Comparison of ENCODE assay signal across 7 cellular contexts in genomic region chr19:46860125-46860845, GRCh38. TPM values are rescaled to one million over a fixed set of nuclear protein-coding genes. Genes with fewer than 3 reads are reported as not detected.
DNase-seq lines count a peak whose midpoint lies in the region; ATAC-seq, FAIRE-seq and TF ChIP-seq lines count a peak whose summit lies in the region.

No MANE protein-coding gene starts in this region.

- intact Hi-C loops in body of pancreas (cut with DNase I) = no loop called here

- H3K9me3 ChIP-seq in body of pancreas (no peaks in the 10 kb centered on the region), iPS DF 6.9 (ENCODE audit: control insufficient read depth, insufficient read depth, low read length) (no peaks in the 10 kb centered on the region)

- peak overlapping the region; percentile 96 to 100 (median 98) for H3K27ac ChIP-seq in body of pancreas
- no peak overlapping the region for H3K27ac ChIP-seq in iPS DF 6.9 (ENCODE audit: low read length)

- peak in 1 of 7 experiments; percentile 12 for TF ChIP-seq CTCF in body of pancreas (IDR thresholded peaks at IDR 0.05)

- WGBS in body of pancreas, 2 donors = 1% methylated on average over 88 of the region's 89 CpGs; no CpG with 5 or more reads in 1 of the 2 donors
- no CpG with 5 or more reads among the region's 89 CpGs for WGBS in iPS DF 6.9 (ENCODE audit: insufficient coverage, insufficient read length)

- peak; percentile 73 to 84 (median 83) for TF ChIP-seq POLR2A in body of pancreas (IDR thresholded peaks at IDR 0.05)

- ATAC-seq in GM18520 (IDR thresholded peaks at IDR 0.05; ENCODE audit: unreplicated experiment) (peak; percentile 51), HG03064 (IDR thresholded peaks at IDR 0.05; ENCODE audit: low read depth, unreplicated experiment) (peak; percentile 45), body of pancreas (peak; percentile 89)

- peak; percentile 94 for FAIRE-seq in TTC549 (lab: Jason Lieb, UNC)

- H3K27me3 ChIP-seq in body of pancreas (no peaks in the 10 kb centered on the region), iPS DF 6.9 (ENCODE audit: control insufficient read depth, insufficient read depth, low read length) (no peaks in the 10 kb centered on the region)

- DNase-seq in NCI-H2107 (lab: John Stamatoyannopoulos, UW) (peak; percentile 94), body of pancreas (peak; percentile 98 to 99 (median 99)), iPS DF 6.9 (ENCODE audit: low read depth, low spot score) (peak; percentile 87), skeletal muscle cell (ENCODE audit: low read depth) (peak; percentile 96)

- H3K36me3 ChIP-seq in body of pancreas (replicated peaks in 1 of 2; ENCODE audit: insufficient read depth in 1 of 2, low read depth in 2 of 2) = no peaks in the 10 kb centered on the region
- no peaks in the 10 kb centered on the region for H3K36me3 ChIP-seq in iPS DF 6.9 (ENCODE audit: control insufficient read depth, insufficient read depth, low read length)

- H3K4me3 ChIP-seq in body of pancreas = peak overlapping the region; percentile 49 to 73
- H3K4me3 ChIP-seq in iPS DF 6.9 (ENCODE audit: low read length) = peak overlapping the region; percentile 77; the same call in 1 of the 2 replicates
- peak overlapping the region; percentile 83 for H3K4me3 ChIP-seq in skeletal muscle cell (ENCODE audit: low read depth, low read length)

- H3K4me1 ChIP-seq in body of pancreas (peaks cover 59% of the 10 kb centered on the region), iPS DF 6.9 (ENCODE audit: control insufficient read depth, insufficient read depth, low read length) (no peaks in the 10 kb centered on the region)

RNA-seq across cellular contexts. Expression of gene ARHGAP35, which starts 0.5 kb away (rescaled TPM):
- total RNA-seq in body of pancreas = 10 to 100 TPM; 22.8 to 24.7 TPM

RNA-seq across cellular contexts. Expression of gene AP2S1, which starts 9.6 kb away (rescaled TPM):
- total RNA-seq in body of pancreas = 10 to 100 TPM; 32.2 to 49.1 TPM
